ENCODE assay signal across 14 cellular contexts in genomic region chr6:149859368-149859767, GRCh38. TPM values are rescaled to one million over a fixed set of nuclear protein-coding genes. Genes with fewer than 3 reads are reported as not detected.
DNase-seq lines count a peak whose midpoint lies in the region; ATAC-seq, FAIRE-seq and TF ChIP-seq lines count a peak whose summit lies in the region.
"Had no signal": no experiment of that assay in that cellular context is flagged by ENCODE, and none has a peak within 500 bp of the region (broad histone marks: within the 10 kb centered on the region; RNA-seq: fewer than 3 reads in every experiment).

No MANE protein-coding gene starts in this region.

- H3K79me2 ChIP-seq in K562 (ENCODE audit: control insufficient read depth, insufficient read depth, low read length) (no peaks in the 10 kb centered on the region), keratinocyte (ENCODE audit: control insufficient read depth, insufficient read depth, low read length) (peaks cover 50% of the 10 kb centered on the region)

- H3K4me2 ChIP-seq in A549 (peak overlapping the region; percentile 92), K562 (ENCODE audit: insufficient read depth, low read length) (no peak overlapping the region), keratinocyte (ENCODE audit: control insufficient read depth, extremely low read depth, insufficient read depth, low read depth, low read length) (peak overlapping the region; percentile 38)

- H3K27ac Mint-ChIP-seq in activated CD4-positive, alpha-beta T cell treated with anti-CD3 and anti-CD28 coated beads for 36 hours = no peak overlapping the region
- H3K27ac Mint-ChIP-seq: activated naive CD8-positive, alpha-beta T cell treated with anti-CD3 and anti-CD28 coated beads, Interleukin-2, amount 50 U/mL, for 24 hours had no signal

- in situ Hi-C loops in K562 (cut with MboI) = no loop called here

- H2AFZ ChIP-seq in K562 (ENCODE audit: low read depth, low read length) (no peak overlapping the region), keratinocyte (ENCODE audit: control insufficient read depth, low read length) (no peak overlapping the region)

- H3K9me3 ChIP-seq in A549 (no peaks in the 10 kb centered on the region), K562 (replicated peaks; ENCODE audit: control insufficient read depth, insufficient read depth, low read depth, low read length) (no peaks in the 10 kb centered on the region), keratinocyte (ENCODE audit: control insufficient read depth, low read depth, low read length) (no peaks in the 10 kb centered on the region)
- H3K9me3 ChIP-seq: heart left ventricle, tibial nerve had no signal

- H3K4me1 ChIP-seq in A549 = peaks cover 74% of the 10 kb centered on the region
- H3K4me1 ChIP-seq in K562 (replicated peaks in 1 of 2; ENCODE audit: control insufficient read depth in 2 of 2, insufficient read depth in 2 of 2, low read length in 2 of 2) = peaks cover 4 to 16% of the 10 kb centered on the region in 2 experiments; a peak in 3 of 5 replicates
- peaks cover 58% of the 10 kb centered on the region for H3K4me1 ChIP-seq in keratinocyte (ENCODE audit: control insufficient read depth, extremely low read depth, insufficient read depth, low read length)

- no TSS peak for BruUV-seq in K562 (replicated peaks; lab: Mats Ljungman, UMichigan)

- H3K9me1 ChIP-seq in K562 (ENCODE audit: control insufficient read depth, insufficient read depth, low read length) (no peaks in the 10 kb centered on the region), keratinocyte (ENCODE audit: control insufficient read depth, extremely low read depth, insufficient read depth, low read length) (no peaks in the 10 kb centered on the region)

- DNase-seq in A549 (ENCODE audit: low read depth in 1 of 2, low spot score in 1 of 2) = peak in 1 of 2 experiments; percentile 67
- DNase-seq in MV-4-11 (lab: John Stamatoyannopoulos, UW) = peak; percentile 27
- no peak for DNase-seq in K562 (ENCODE audit: extremely low read depth in 1 of 4, low spot score in 3 of 4)
- DNase-seq in keratinocyte (ENCODE audit: low read depth, low spot score) = no peak
- no peak for DNase-seq in activated CD4-positive, alpha-beta T cell treated with anti-CD3 and anti-CD28 coated beads for 36 hours
- no peak for DNase-seq in posterior cingulate gyrus
- no peak for DNase-seq in activated T-cell treated with anti-CD3 and anti-CD28 coated beads, Interleukin-2, amount 50 U/mL, for 1 hour
- DNase-seq in activated effector memory CD4-positive, alpha-beta T cell treated with Interleukin-2 at 50 U/mL for 16 hours = no peak
- DNase-seq: activated naive CD8-positive, alpha-beta T cell treated with anti-CD3 and anti-CD28 coated beads, Interleukin-2, amount 50 U/mL, for 24 hours; dorsolateral prefrontal cortex; heart left ventricle; NCI-H510A had no signal

- no peak overlapping the region for H3K4me3 Mint-ChIP-seq in activated CD4-positive, alpha-beta T cell treated with anti-CD3 and anti-CD28 coated beads for 36 hours
- H3K4me3 Mint-ChIP-seq: activated naive CD8-positive, alpha-beta T cell treated with anti-CD3 and anti-CD28 coated beads, Interleukin-2, amount 50 U/mL, for 24 hours had no signal

- WGBS in A549 (ENCODE audit: missing lambda C conversion rate) = 20% methylated on average over 7 of the region's 7 CpGs
- WGBS in K562 (ENCODE audit: insufficient coverage, low coverage, missing lambda C conversion rate) = 28% methylated on average over 7 of the region's 7 CpGs

- dilution Hi-C loops in keratinocyte (cut with MboI; ENCODE audit: extremely low pct_ligation_motif_present, low sequenced_read_pairs) = no loop called here

- H3K27ac ChIP-seq in A549 = peak overlapping the region; percentile 23 to 72; a peak in 5 of 6 replicates
- no peak overlapping the region for H3K27ac ChIP-seq in K562 (ENCODE audit: extremely low read depth, low read depth, low read length)
- H3K27ac ChIP-seq in keratinocyte (ENCODE audit: control insufficient read depth, insufficient read depth, low read length) = peak overlapping the region; percentile 56
- H3K27ac ChIP-seq: dorsolateral prefrontal cortex, heart left ventricle, tibial nerve had no signal

- no peak overlapping the region for H3K9ac ChIP-seq in K562 (ENCODE audit: insufficient read depth in 1 of 2, low read depth in 2 of 2, low read length in 2 of 2)
- no peak overlapping the region for H3K9ac ChIP-seq in keratinocyte (ENCODE audit: control insufficient read depth, extremely low read depth, insufficient read depth, low read length)

- POLR2A ChIA-PET in A549 (lab: Yijun Ruan, JAX) (no interaction called here), K562 (lab: Yijun Ruan, JAX) (no interaction called here)
- POLR2A ChIA-PET in activated CD4-positive, alpha-beta T cell treated with anti-CD3 and anti-CD28 coated beads for 36 hours (lab: Charles Lee) = no interaction called here

- CTCF ChIA-PET in A549 (lab: Yijun Ruan, JAX) = no interaction called here
- CTCF ChIA-PET in K562 (lab: Yijun Ruan, JAX; ENCODE audit: low intra/inter-chr PET ratio) = interaction anchor here (0.6 kb wide), 1 partner anchor 12 kb away, joined by 3 read pairs; no protein-coding TSS in a partner anchor
- CTCF ChIA-PET in activated CD4-positive, alpha-beta T cell treated with anti-CD3 and anti-CD28 coated beads for 36 hours (lab: Charles Lee) = interaction anchor here (0.9 kb wide), 1 partner anchor 19 kb away, joined by 5 read pairs; no protein-coding TSS in a partner anchor

- TF ChIP-seq EP300 in A549 (IDR thresholded peaks at IDR 0.05) (no peak), K562 (IDR thresholded peaks at IDR 0.05; ENCODE audit: low read length) (no peak)

- no peak for TF ChIP-seq CTCF in A549 (IDR thresholded peaks at IDR 0.05)
- TF ChIP-seq CTCF in K562 (IDR thresholded peaks at IDR 0.05 in 2 of 3, conservative IDR thresholded peaks at IDR 0.05 in 1 of 3; ENCODE audit: insufficient read depth in 2 of 3, low read depth in 1 of 3, low read length in 3 of 3) = no peak
- no peak for TF ChIP-seq CTCF in keratinocyte (optimal IDR thresholded peaks at IDR 0.05 in 1 of 3, IDR thresholded peaks at IDR 0.05 in 1 of 3, conservative IDR thresholded peaks at IDR 0.05 in 1 of 3; ENCODE audit: extremely low read depth in 1 of 3, insufficient read depth in 2 of 3, low read length in 3 of 3)

- peaks cover 7% of the 10 kb centered on the region for H3K4me1 Mint-ChIP-seq in activated CD4-positive, alpha-beta T cell treated with anti-CD3 and anti-CD28 coated beads for 36 hours

- H4K20me1 ChIP-seq in K562 (replicated peaks; ENCODE audit: control insufficient read depth, insufficient read depth, low read length) = 0 out of 2 replicates have a peak, but pooled peaks cover 3% of the 10 kb centered on the region
- no peaks in the 10 kb centered on the region for H4K20me1 ChIP-seq in keratinocyte (ENCODE audit: control insufficient read depth, extremely low read depth, insufficient read depth, low read length)

- H3K27me3 ChIP-seq in K562 (ENCODE audit: control insufficient read depth in 2 of 2, insufficient read depth in 2 of 2, low read length in 2 of 2) = peaks cover 3 to 19% of the 10 kb centered on the region in 2 experiments; a peak in 4 of 5 replicates
- H3K27me3 ChIP-seq in keratinocyte (ENCODE audit: control insufficient read depth, extremely low read depth, insufficient read depth, low read length) = no peaks in the 10 kb centered on the region
- H3K27me3 ChIP-seq: dorsolateral prefrontal cortex, heart left ventricle, tibial nerve had no signal

- no peaks in the 10 kb centered on the region for H3K36me3 Mint-ChIP-seq in activated CD4-positive, alpha-beta T cell treated with anti-CD3 and anti-CD28 coated beads for 36 hours (ENCODE audit: low read depth)

- ATAC-seq in A549 (no peak), K562 (no peak)
- no peak for ATAC-seq in activated CD4-positive, alpha-beta T cell treated with anti-CD3 and anti-CD28 coated beads for 36 hours
- ATAC-seq: activated naive CD8-positive, alpha-beta T cell treated with anti-CD3 and anti-CD28 coated beads, Interleukin-2, amount 50 U/mL, for 24 hours; heart left ventricle had no signal

- FAIRE-seq in A549 (lab: Jason Lieb, UNC) (no peak), K562 (lab: Jason Lieb, UNC) (no peak), keratinocyte (lab: Jason Lieb, UNC) (no peak)
- FAIRE-seq: GM12891 had no signal

- H3K9me3 Mint-ChIP-seq in activated CD4-positive, alpha-beta T cell treated with anti-CD3 and anti-CD28 coated beads for 36 hours (ENCODE audit: low read depth) = no peaks in the 10 kb centered on the region
- H3K9me3 Mint-ChIP-seq: activated naive CD8-positive, alpha-beta T cell treated with anti-CD3 and anti-CD28 coated beads, Interleukin-2, amount 50 U/mL, for 24 hours had no signal

- H3K27me3 Mint-ChIP-seq in activated CD4-positive, alpha-beta T cell treated with anti-CD3 and anti-CD28 coated beads for 36 hours = peaks cover 11% of the 10 kb centered on the region

- 0 out of 3 replicates have a peak overlapping the region, but pooled peaks have one; percentile 15 for H3K4me3 ChIP-seq in A549
- no peak overlapping the region for H3K4me3 ChIP-seq in K562
- H3K4me3 ChIP-seq in keratinocyte (ENCODE audit: control insufficient read depth in 2 of 3, extremely low read depth in 1 of 3, insufficient read depth in 2 of 3, low read depth in 1 of 3, low read length in 3 of 3) = no peak overlapping the region
- H3K4me3 ChIP-seq: dorsolateral prefrontal cortex, heart left ventricle, tibial nerve had no signal

- intact Hi-C loops in K562 (cut with micrococcal nuclease) (no loop called here), posterior cingulate gyrus (cut with DNase I) (no loop called here)
- intact Hi-C loops in activated CD4-positive, alpha-beta T cell treated with anti-CD3 and anti-CD28 coated beads for 36 hours (cut with DNase I, micrococcal nuclease) = no loop called here

- no peak for TF ChIP-seq POLR2A in A549 (IDR thresholded peaks at IDR 0.05; ENCODE audit: low read length)
- no peak for TF ChIP-seq POLR2A in K562 (conservative IDR thresholded peaks at IDR 0.05)

- no peaks in the 10 kb centered on the region for H3K36me3 ChIP-seq in K562 (ENCODE audit: control insufficient read depth, insufficient read depth, low read length)
- peaks cover 2 to 9% of the 10 kb centered on the region in 2 experiments for H3K36me3 ChIP-seq in keratinocyte (ENCODE audit: control insufficient read depth in 2 of 2, extremely low read depth in 1 of 2, insufficient read depth in 2 of 2, low read length in 2 of 2)
- H3K36me3 ChIP-seq: heart left ventricle, tibial nerve had no signal

- TF ChIP-seq RAD21 in A549 (conservative IDR thresholded peaks at IDR 0.05 in 1 of 2, IDR thresholded peaks at IDR 0.05 in 1 of 2) (no peak), K562 (CRISPR knock-in tag; conservative IDR thresholded peaks at IDR 0.05 in 1 of 2, IDR thresholded peaks at IDR 0.05 in 1 of 2) (no peak)

RNA-seq across cellular contexts. Expression of gene LRP11, which starts 4.8 kb away (rescaled TPM):
- 57.7 and 59.2 TPM in 2 replicates for polyA plus RNA-seq in A549 (2011; rRNA removed)
- 21.1 and 28.5 TPM in 2 replicates for polyA plus RNA-seq in A549 (2012; cell fraction: cytosol; rRNA removed)
- polyA plus RNA-seq in A549 (2012; cell fraction: nucleus; rRNA removed) = 18.2 and 23.9 TPM in 2 replicates
- 37.4 to 53.8 TPM (median 48.9 TPM) in 3 replicates for polyA plus RNA-seq in A549 (2017; fragmentation: RNase III; extraction: RNeasy Plus Mini Kit Qiagen cat#74134 plus additional on column Dnase treatment)
- 78.1 and 98.4 TPM in 2 replicates for polyA minus RNA-seq in A549 (2011; rRNA and poly(A)+ RNA removed)
- total RNA-seq in K562 (2011; cell fraction: chromatin; rRNA removed; ENCODE audit: low replicate concordance) = 3.8 and 4.9 TPM in 2 replicates
- 3.8 TPM in 2 replicates for total RNA-seq in K562 (2011; cell fraction: nucleolus; rRNA removed)
- total RNA-seq in K562 (2011; cell fraction: nucleoplasm; rRNA removed) = 3.6 and 5.7 TPM in 2 replicates
- 2.2 and 4.6 TPM in 2 replicates for total RNA-seq in K562 (2014; rRNA removed)
- 2.7 and 3.5 TPM in 2 replicates for total RNA-seq in K562 (2014; rRNA removed; fragmentation: Illumina TruSeq; extraction: Trizol)
- total RNA-seq in K562 (2015; rRNA removed; fragmentation: Illumina TruSeq; extraction: Trizol) = 2.4 and 2.6 TPM in 2 replicates
- total RNA-seq in K562 (2021) = 2.9 and 3.6 TPM in 2 replicates
- 2.6 and 8.2 TPM in 2 replicates for polyA plus RNA-seq in K562 (2011; rRNA removed)
- polyA plus RNA-seq in K562 (2011; cell fraction: cytosol; rRNA removed) = 3.2 and 7.3 TPM in 2 replicates
- 1.8 and 5.8 TPM in 2 replicates for polyA plus RNA-seq in K562 (2011; cell fraction: nucleus; rRNA removed)
- polyA plus RNA-seq in K562 (2012) = 2.6 and 2.7 TPM in 2 replicates
- 1.8 and 3.4 TPM in 2 replicates for polyA plus RNA-seq in K562 (2014; fragmentation: Illumina TruSeq; extraction: Trizol)
- polyA plus RNA-seq in K562 (2014; fragmentation: Nextera tagmentation; extraction: Ambion mirVana) = under 1 TPM; 0.51 to 0.94 TPM
- 2.0 and 2.1 TPM in 2 replicates for polyA plus RNA-seq in K562 (2014; rRNA removed)
- 3.6 and 13.1 TPM in 2 replicates for polyA minus RNA-seq in K562 (2011; rRNA and poly(A)+ RNA removed)
- 3.4 and 9.2 TPM in 2 replicates for polyA minus RNA-seq in K562 (2011; cell fraction: cytosol; rRNA and poly(A)+ RNA removed)
- polyA minus RNA-seq in K562 (2011; cell fraction: nucleus; rRNA and poly(A)+ RNA removed) = 2.2 and 5.2 TPM in 2 replicates
- 26.4 to 49.2 TPM (median 31.1 TPM) in 3 replicates for polyA plus RNA-seq in keratinocyte
- 48.7 TPM for polyA plus RNA-seq in keratinocyte (2011; ENCODE audit: low read depth)
- 23.3 and 33.9 TPM in 2 replicates for polyA plus RNA-seq in keratinocyte (2011; cell fraction: cytosol; rRNA removed)
- 44.9 and 52.7 TPM in 2 replicates for polyA plus RNA-seq in keratinocyte (2011; cell fraction: nucleus; rRNA removed)
- polyA plus RNA-seq in keratinocyte (2012; ENCODE audit: low replicate concordance) = 25.2 and 70.7 TPM in 2 replicates
- 46.2 to 99.9 TPM (median 57.1 TPM) in 3 replicates for polyA minus RNA-seq in keratinocyte
- polyA minus RNA-seq in keratinocyte (2011; cell fraction: cytosol; rRNA and poly(A)+ RNA removed) = 46.0 TPM
- 46.4 and 66.9 TPM in 2 replicates for polyA minus RNA-seq in keratinocyte (2011; cell fraction: nucleus; rRNA and poly(A)+ RNA removed)
- total RNA-seq in activated CD4-positive, alpha-beta T cell treated with anti-CD3 and anti-CD28 coated beads for 36 hours = 1 to 10 TPM; 5.1 TPM

RNA-seq across cellular contexts. Expression of gene RAET1E, which starts 38.5 kb away (rescaled TPM):
- polyA plus RNA-seq in A549 (2011; rRNA removed) (2.8 and 4.2 TPM in 2 replicates), A549 (2017; fragmentation: RNase III; extraction: RNeasy Plus Mini Kit Qiagen cat#74134 plus additional on column Dnase treatment) (3.3 to 5.4 TPM (median 4.5 TPM) in 3 replicates), K562 (2011; rRNA removed) (not detected in 2 replicates), K562 (2014; fragmentation: Illumina TruSeq; extraction: Trizol) (not detected in 2 replicates), K562 (2014; fragmentation: Nextera tagmentation; extraction: Ambion mirVana) (not detected), K562 (2014; rRNA removed) (not detected in 2 replicates), keratinocyte (8.4 to 24.9 TPM (median 14.0 TPM) in 3 replicates)
- 0.66 and 0.98 TPM in 2 replicates for polyA plus RNA-seq in A549 (2012; cell fraction: cytosol; rRNA removed)
- 0.32 and 1.1 TPM in 2 replicates for polyA plus RNA-seq in A549 (2012; cell fraction: nucleus; rRNA removed)
- polyA minus RNA-seq in A549 (2011; rRNA and poly(A)+ RNA removed) = 0.44 and 2.6 TPM in 2 replicates
- not detected in 2 replicates for total RNA-seq in K562 (2011; cell fraction: chromatin; rRNA removed; ENCODE audit: low replicate concordance)
- not detected in 2 replicates for total RNA-seq in K562 (2011; cell fraction: nucleolus; rRNA removed)
- not detected in 2 replicates for total RNA-seq in K562 (2011; cell fraction: nucleoplasm; rRNA removed)
- total RNA-seq in K562 (2014; rRNA removed) (not detected in 2 replicates), K562 (2014; rRNA removed; fragmentation: Illumina TruSeq; extraction: Trizol) (not detected in 2 replicates), K562 (2015; rRNA removed; fragmentation: Illumina TruSeq; extraction: Trizol) (not detected in 2 replicates), K562 (2021) (not detected in 2 replicates)
- 0.01 and 0.18 TPM in 2 replicates for polyA plus RNA-seq in K562 (2011; cell fraction: cytosol; rRNA removed)
- 0.24 TPM in 1 of 2 replicates, not detected in the other for polyA plus RNA-seq in K562 (2011; cell fraction: nucleus; rRNA removed)
- polyA plus RNA-seq in K562 (2012) = not detected in 2 replicates
- not detected in 2 replicates for polyA minus RNA-seq in K562 (2011; rRNA and poly(A)+ RNA removed)
- polyA minus RNA-seq in K562 (2011; cell fraction: cytosol; rRNA and poly(A)+ RNA removed) = not detected in 2 replicates
- polyA minus RNA-seq in K562 (2011; cell fraction: nucleus; rRNA and poly(A)+ RNA removed) = 0.11 and 0.13 TPM in 2 replicates
- polyA plus RNA-seq in keratinocyte (2011; ENCODE audit: low read depth) = 19.2 TPM
- polyA plus RNA-seq in keratinocyte (2011; cell fraction: cytosol; rRNA removed) = 7.7 and 14.8 TPM in 2 replicates
- 29.0 and 31.6 TPM in 2 replicates for polyA plus RNA-seq in keratinocyte (2011; cell fraction: nucleus; rRNA removed)
- polyA plus RNA-seq in keratinocyte (2012; ENCODE audit: low replicate concordance) = 4.6 and 45.2 TPM in 2 replicates
- 2.3 to 20.6 TPM (median 5.9 TPM) in 3 replicates for polyA minus RNA-seq in keratinocyte
- 2.3 TPM for polyA minus RNA-seq in keratinocyte (2011; cell fraction: cytosol; rRNA and poly(A)+ RNA removed)
- polyA minus RNA-seq in keratinocyte (2011; cell fraction: nucleus; rRNA and poly(A)+ RNA removed) = 10.4 and 15.0 TPM in 2 replicates
- total RNA-seq in activated CD4-positive, alpha-beta T cell treated with anti-CD3 and anti-CD28 coated beads for 36 hours = not detected

Comparison
In these comparisons a context has a peak if more than half of its experiments do, and no peak if none do; other contexts are left out.
1. Of the 35 proteins assayed by ChIP-seq in both K562 and A549: peak only in K562: none; only in A549: CEBPB; in both: none; in neither: 34.